ENCODE assay signal across 24 cellular contexts in genomic region chr7:158949359-158949758, GRCh38.
"Had no signal": no experiment of that assay in that cellular context is flagged by ENCODE, and none has a peak within 500 bp of the region (broad histone marks: within the 10 kb centered on the region; RNA-seq: fewer than 3 reads in every experiment).

No MANE protein-coding gene starts in this region.

- H2AFZ ChIP-seq: parathyroid adenoma had no signal

- H3K4me1 Mint-ChIP-seq: mesothelial cell of epicardium, naive B cell, nephron, neural crest cell had no signal

- H3K27me3 Mint-ChIP-seq: naive B cell; stimulated activated naive B cell treated with anti-CD40 and anti-IgM and Interleukin-4, amounts not matched to agents 10 μg/mL and 1 μg/mL and 100 μg/mL, for 72 hours had no signal

- H3K27ac ChIP-seq: left ventricle myocardium inferior, neutrophil, parathyroid adenoma, right atrium auricular region, right lobe of liver, stomach, thoracic aorta, tibial artery, upper lobe of right lung had no signal

- H3K4me3 ChIP-seq: left ventricle myocardium inferior, lung, right atrium auricular region, right lobe of liver, stomach, thoracic aorta, tibial artery, upper lobe of right lung had no signal

- H3K27ac Mint-ChIP-seq: mesothelial cell of epicardium; nephron; stimulated activated naive B cell treated with anti-CD40 and anti-IgM and Interleukin-4, amounts not matched to agents 10 μg/mL and 1 μg/mL and 100 μg/mL, for 72 hours had no signal

- H3K27me3 ChIP-seq: neutrophil, right atrium auricular region, right lobe of liver, stomach, tibial artery, upper lobe of right lung had no signal

- H3K36me3 ChIP-seq: neutrophil, right lobe of liver had no signal

- H3K9ac ChIP-seq: parathyroid adenoma had no signal

- H3K79me2 ChIP-seq: parathyroid adenoma had no signal

- H3K4me3 Mint-ChIP-seq: mesothelial cell of epicardium; nephron; neural crest cell; stimulated activated naive B cell treated with anti-CD40 and anti-IgM and Interleukin-4, amounts not matched to agents 10 μg/mL and 1 μg/mL and 100 μg/mL, for 72 hours had no signal

- DNase-seq: head of caudate nucleus; hippocampal formation; left ventricle myocardium inferior; mesendoderm; naive B cell; occipital lobe; right lobe of liver; stimulated activated CD4-positive, alpha-beta T cell treated with anti-CD3 and anti-CD28 coated beads, Interleukin-12 subunit alpha, Interleukin-12 subunit beta, amount 100 ng/mL, for 4 hours; stimulated activated CD4-positive, alpha-beta T cell treated with anti-CD3 and anti-CD28 coated beads, Interleukin-15, amount 100 ng/mL, for 24 hours; stimulated activated CD4-positive, alpha-beta T cell treated with anti-CD3 and anti-CD28 coated beads, Interleukin-2, amount 100 ng/mL, for 24 hours; stimulated activated CD4-positive, alpha-beta T cell treated with anti-CD3 and anti-CD28 coated beads, Interleukin-4, amount 100 ng/mL, for 1 hour; stimulated activated naive B cell treated with anti-CD40 and anti-IgM and Interleukin-4, amounts not matched to agents 10 μg/mL and 1 μg/mL and 100 μg/mL, for 72 hours; stimulated activated naive CD8-positive, alpha-beta T cell treated with anti-CD3 and anti-CD28 coated beads, Interleukin-15, Interleukin-2, amounts not matched to agents 100 U/mL and 50 U/mL, for 24 hours; stomach; tibial artery; upper lobe of right lung had no signal

- H3K9me3 ChIP-seq: right lobe of liver, upper lobe of right lung had no signal

- H3K4me1 ChIP-seq: left ventricle myocardium inferior, parathyroid adenoma, right atrium auricular region, right lobe of liver, stomach, tibial artery, upper lobe of right lung had no signal
